15 cellular contexts compared by ENCODE assay signal in genomic region chr6:167495506-167496391, GRCh38.
DNase-seq lines count a peak whose midpoint lies in the region; ATAC-seq and TF ChIP-seq lines count a peak whose summit lies in the region.
"Had no signal": no experiment of that assay in that cellular context is flagged by ENCODE, and none has a peak within 500 bp of the region (broad histone marks: within the 10 kb centered on the region; RNA-seq: fewer than 3 reads in every experiment).

No MANE protein-coding gene starts in this region.

- no peak overlapping the region for H3K4me3 ChIP-seq in mucosa of descending colon
- H3K4me3 ChIP-seq: right atrium auricular region, SJCRH30 had no signal

- peaks cover 7% of the 10 kb centered on the region for H3K4me1 ChIP-seq in mucosa of descending colon (ENCODE audit: low read depth)

- no peaks in the 10 kb centered on the region for H3K36me3 Mint-ChIP-seq in Calu3 (ENCODE audit: insufficient read depth, unreplicated experiment)
- H3K36me3 Mint-ChIP-seq: activated naive CD8-positive, alpha-beta T cell treated with anti-CD3 and anti-CD28 coated beads, Interleukin-2, amount 10 ng/mL, durations not matched to agents 7 days and 5 days; CD8-positive, alpha-beta memory T cell had no signal

- peaks cover 27% of the 10 kb centered on the region for H3K4me1 Mint-ChIP-seq in Calu3 (ENCODE audit: low read depth, unreplicated experiment)
- H3K4me1 Mint-ChIP-seq: activated naive CD8-positive, alpha-beta T cell treated with anti-CD3 and anti-CD28 coated beads, Interleukin-2, amount 10 ng/mL, durations not matched to agents 7 days and 5 days; CD8-positive, alpha-beta memory T cell had no signal

- no TSS peak for BruUV-seq in Calu3 (replicated peaks; lab: Mats Ljungman, UMichigan)

- H3K27ac Mint-ChIP-seq in Calu3 (ENCODE audit: unreplicated experiment): no peak overlapping the region
- H3K27ac Mint-ChIP-seq: activated naive CD8-positive, alpha-beta T cell treated with anti-CD3 and anti-CD28 coated beads, Interleukin-2, amount 10 ng/mL, durations not matched to agents 7 days and 5 days; stimulated activated naive CD8-positive, alpha-beta T cell treated with anti-CD3 and anti-CD28 coated beads, Interleukin-15, Interleukin-2, amounts not matched to agents 100 ng/mL and 50 ng/mL, for 24 hours had no signal

- CTCF ChIA-PET in Calu3 (lab: Charles Lee): interaction anchor here (1.3 kb wide), 1 partner anchor 11 kb away, joined by 4 read pairs; no protein-coding TSS in a partner anchor

- peaks cover 53% of the 10 kb centered on the region for H3K27me3 Mint-ChIP-seq in Calu3 (ENCODE audit: unreplicated experiment)
- H3K27me3 Mint-ChIP-seq: activated naive CD8-positive, alpha-beta T cell treated with anti-CD3 and anti-CD28 coated beads, Interleukin-2, amount 10 ng/mL, durations not matched to agents 7 days and 5 days had no signal

- TF ChIP-seq CTCF in mucosa of descending colon (IDR thresholded peaks at IDR 0.05) (no peak), Calu3 (IDR thresholded peaks at IDR 0.05; ENCODE audit: unreplicated experiment) (no peak)

- no peak overlapping the region for H3K4me3 Mint-ChIP-seq in Calu3 (ENCODE audit: low read depth, unreplicated experiment)
- H3K4me3 Mint-ChIP-seq: activated naive CD8-positive, alpha-beta T cell treated with anti-CD3 and anti-CD28 coated beads, Interleukin-2, amount 10 ng/mL, durations not matched to agents 7 days and 5 days; CD8-positive, alpha-beta memory T cell; stimulated activated naive CD8-positive, alpha-beta T cell treated with anti-CD3 and anti-CD28 coated beads, Interleukin-15, Interleukin-2, amounts not matched to agents 100 ng/mL and 50 ng/mL, for 24 hours had no signal

- H3K36me3 ChIP-seq in mucosa of descending colon (ENCODE audit: low read depth): no peaks in the 10 kb centered on the region
- H3K36me3 ChIP-seq: right atrium auricular region, SJCRH30 had no signal

- H3K27me3 ChIP-seq in layer of hippocampus (ENCODE audit: control insufficient read depth, insufficient read depth, low read length): no peaks in the 10 kb centered on the region
- H3K27me3 ChIP-seq: right atrium auricular region, SJCRH30 had no signal

- no peaks in the 10 kb centered on the region for H3K9me3 Mint-ChIP-seq in Calu3 (ENCODE audit: low read depth, unreplicated experiment)
- H3K9me3 Mint-ChIP-seq: stimulated activated naive CD8-positive, alpha-beta T cell treated with anti-CD3 and anti-CD28 coated beads, Interleukin-15, Interleukin-2, amounts not matched to agents 100 ng/mL and 50 ng/mL, for 24 hours had no signal

- intact Hi-C loops in mucosa of descending colon (cut with DNase I, micrococcal nuclease): no loop called here
- intact Hi-C loops in Calu3 (cut with micrococcal nuclease; ENCODE audit: unreplicated experiment): no loop called here

- peak; percentile 88 for DNase-seq in NCI-H1092 treated with DMSO at 0.1 percent for 48 hours (lab: John Stamatoyannopoulos, UW)
- peak; percentile 16 for DNase-seq in NCI-H774 (lab: John Stamatoyannopoulos, UW)
- peak; percentile 88 for DNase-seq in putamen (ENCODE audit: low spot score)
- DNase-seq in HT-29 (ENCODE audit: low spot score): no peak
- no peak for DNase-seq in SHP77 treated with DMSO at 0.1 percent for 48 hours (lab: John Stamatoyannopoulos, UW)
- DNase-seq in mucosa of descending colon: no peak
- no peak for DNase-seq in Calu3
- DNase-seq: activated naive CD8-positive, alpha-beta T cell treated with anti-CD3 and anti-CD28 coated beads, Interleukin-2, amount 10 ng/mL, durations not matched to agents 7 days and 5 days; CD8-positive, alpha-beta memory T cell; cortex of kidney had no signal

- peak overlapping the region; percentile 56 for H3K27ac ChIP-seq in layer of hippocampus (ENCODE audit: low read depth, low read length)
- H3K27ac ChIP-seq: right atrium auricular region, SJCRH30 had no signal

- no peak for ATAC-seq in mucosa of descending colon
- ATAC-seq: HCT116 had no signal

- no peaks in the 10 kb centered on the region for H3K9me3 ChIP-seq in mucosa of descending colon
- H3K9me3 ChIP-seq: right atrium auricular region, SJCRH30 had no signal

Comparison
In these comparisons a context has a peak if more than half of its experiments do, and no peak if none do; other contexts are left out.
1. DNase-seq: peak in NCI-H1092 treated with DMSO at 0.1 percent for 48 hours (single experiment), NCI-H774 (single experiment) and putamen (single experiment); none in HT-29 (single experiment), SHP77 treated with DMSO at 0.1 percent for 48 hours (single experiment), mucosa of descending colon (0 of 3) and Calu3 (single experiment).